9 cellular contexts compared by ENCODE assay signal in the genomic region with DNA sequence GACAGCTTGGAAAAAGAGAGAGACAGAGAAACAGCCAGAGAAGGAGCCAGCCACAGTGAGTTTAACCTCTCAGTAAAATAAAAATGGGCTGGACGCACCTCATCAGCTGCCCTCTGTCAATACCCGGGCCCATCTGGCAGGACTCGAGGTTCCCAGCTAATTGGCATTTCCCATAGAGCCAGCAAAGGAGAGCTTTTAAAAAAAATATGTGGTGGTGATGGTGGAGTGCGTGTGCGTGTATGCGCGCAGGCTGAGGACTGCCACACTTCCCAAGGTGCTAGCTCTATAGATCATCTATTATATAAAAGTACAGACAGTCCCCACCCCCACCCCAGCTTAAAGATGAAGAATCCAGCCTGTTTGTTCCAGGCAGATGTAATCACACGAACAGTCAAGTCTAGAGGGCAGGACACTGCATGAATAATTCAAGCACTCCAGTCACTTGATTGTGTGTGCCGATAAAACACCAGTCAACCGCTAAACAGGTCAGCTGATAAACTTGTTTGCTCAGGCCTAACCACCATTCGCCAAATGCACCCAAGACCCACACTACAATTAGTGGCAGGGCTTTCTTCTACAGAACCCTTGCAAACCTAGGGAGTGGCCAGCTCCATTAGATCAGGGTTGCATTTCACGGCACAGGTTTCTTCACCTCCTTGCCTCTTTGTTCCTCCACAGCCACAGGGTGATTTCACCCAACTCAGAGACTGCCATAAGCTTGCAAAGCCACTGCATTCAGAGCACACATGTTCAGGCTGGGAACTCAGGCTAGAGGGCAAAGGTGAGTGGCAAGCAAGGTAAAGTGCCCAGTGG.
A peak's percentile ranks its signal among the peaks of the same experiment; 100 is the strongest.
DNase-seq lines count a peak whose midpoint lies in the region; ATAC-seq and TF ChIP-seq lines count a peak whose summit lies in the region.
"Had no signal": no experiment of that assay in that cellular context is flagged by ENCODE, and none has a peak within 500 bp of the region (broad histone marks: within the 10 kb centered on the region; RNA-seq: fewer than 3 reads in every experiment).

No MANE protein-coding gene starts in this region.

- H3K27ac Mint-ChIP-seq in nephron progenitor cell: no peak overlapping the region

- no peak for ATAC-seq in HG03457 (IDR thresholded peaks at IDR 0.05; ENCODE audit: unreplicated experiment)
- ATAC-seq: HCT116 had no signal

- H3K9me3 Mint-ChIP-seq in nephron progenitor cell: no peaks in the 10 kb centered on the region

- peaks cover 83% of the 10 kb centered on the region for H3K4me1 Mint-ChIP-seq in nephron progenitor cell

- peak; percentile 59 for DNase-seq in DMS79 treated with DMSO at 0.1 percent for 48 hours (lab: John Stamatoyannopoulos, UW)
- peak; percentile 52 for DNase-seq in NCI-H345 treated with DMSO at 0.1 percent for 48 hours (lab: John Stamatoyannopoulos, UW; ENCODE audit: unreplicated experiment)
- DNase-seq in caudate nucleus (lab: John Stamatoyannopoulos, UW): peak in 8 of 61 donors; percentile 15 to 60 (median 30)
- DNase-seq in nephron progenitor cell: no peak
- no peak for DNase-seq in stimulated activated naive CD4-positive, alpha-beta T cell treated with Interleukin-2 at 50 U/mL for 16 hours (lab: John Stamatoyannopoulos, UW)
- no peak for DNase-seq in central memory CD4-positive, alpha-beta T cell
- DNase-seq in stimulated activated CD4-positive, alpha-beta T cell treated with anti-CD3 and anti-CD28 coated beads, Interleukin-2, amount 100 ng/mL, for 24 hours: no peak

- H3K27ac ChIP-seq in caudate nucleus (ENCODE audit: low read depth, low read length): peak overlapping the region; percentile 11

- peaks cover 9% of the 10 kb centered on the region for H3K27me3 Mint-ChIP-seq in nephron progenitor cell (ENCODE audit: low read depth, poor library complexity)

- H3K4me3 Mint-ChIP-seq in nephron progenitor cell: peak overlapping the region; percentile 44

- no peak for TF ChIP-seq CTCF in nephron progenitor cell (IDR thresholded peaks at IDR 0.05)

- peaks cover 28% of the 10 kb centered on the region for H3K36me3 Mint-ChIP-seq in nephron progenitor cell (ENCODE audit: low read depth)

Comparison
In these comparisons a context has a peak if more than half of its experiments do, and no peak if none do; other contexts are left out.
1. DNase-seq: peak in DMS79 treated with DMSO at 0.1 percent for 48 hours (single experiment) and NCI-H345 treated with DMSO at 0.1 percent for 48 hours (single experiment); none in nephron progenitor cell (single experiment), stimulated activated naive CD4-positive, alpha-beta T cell treated with Interleukin-2 at 50 U/mL for 16 hours (single experiment), central memory CD4-positive, alpha-beta T cell (single experiment) and stimulated activated CD4-positive, alpha-beta T cell treated with anti-CD3 and anti-CD28 coated beads, Interleukin-2, amount 100 ng/mL, for 24 hours (0 of 2).